Comparison of ENCODE assay signal across 8 cellular contexts in the genomic region with DNA sequence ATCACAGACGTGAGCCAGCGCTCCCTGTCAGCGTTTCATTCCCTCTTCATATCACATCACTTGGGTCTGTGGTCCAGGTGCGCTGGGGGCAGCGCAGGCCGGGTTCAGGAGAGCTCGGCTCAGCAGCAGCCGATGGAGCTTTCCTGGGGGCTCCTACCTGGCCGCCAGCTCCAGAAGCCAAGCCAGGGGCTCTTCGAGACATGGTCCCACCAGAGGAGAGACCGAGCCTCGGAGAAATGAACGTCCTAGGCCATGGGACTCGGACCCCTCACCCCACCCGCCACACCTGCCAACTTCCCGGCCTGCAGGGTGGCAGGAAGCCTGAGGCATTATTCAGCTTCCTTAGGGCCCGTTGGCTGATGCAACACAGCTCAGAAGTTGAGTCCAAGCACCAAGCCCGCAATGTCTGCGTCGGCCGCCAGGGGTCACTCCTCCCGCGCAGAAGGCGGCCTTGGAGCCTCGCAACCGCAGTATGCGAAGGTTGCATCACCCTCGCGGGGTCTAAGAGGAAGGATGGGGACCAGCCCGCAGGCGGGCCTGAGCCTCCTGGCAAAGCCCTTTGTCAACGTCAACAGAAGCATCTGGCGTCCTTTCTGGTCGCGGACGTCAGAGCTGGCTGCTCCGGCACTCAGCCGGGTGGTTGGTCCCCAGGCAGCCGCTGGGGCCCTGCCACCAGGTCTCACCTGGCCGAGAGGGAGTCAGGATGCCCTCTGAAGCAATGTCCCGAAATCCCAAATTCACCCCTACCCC. TPM values are rescaled to one million over a fixed set of nuclear protein-coding genes. Genes with fewer than 3 reads are reported as not detected.
DNase-seq lines count a peak whose midpoint lies in the region; ATAC-seq and TF ChIP-seq lines count a peak whose summit lies in the region.

No MANE protein-coding gene starts in this region.

- H3K36me3 ChIP-seq in RWPE2 (ENCODE audit: low read depth) (no peaks in the 10 kb centered on the region), stomach smooth muscle (ENCODE audit: control insufficient read depth in 2 of 2, insufficient read depth in 2 of 2, low read length in 2 of 2) (no peaks in the 10 kb centered on the region)

- H3K9me3 ChIP-seq in RWPE2 (ENCODE audit: severe bottlenecking) = no peaks in the 10 kb centered on the region
- H3K9me3 ChIP-seq in stomach smooth muscle (ENCODE audit: control insufficient read depth in 2 of 2, low read length in 2 of 2) = no peaks in the 10 kb centered on the region

- peaks cover 20% of the 10 kb centered on the region for H3K4me1 Mint-ChIP-seq in neural crest cell

- peak; percentile 75 for ATAC-seq in RWPE2 (ENCODE audit: low read depth)

- peaks cover 2% of the 10 kb centered on the region for H3K27me3 Mint-ChIP-seq in neural crest cell (ENCODE audit: low read depth)

- H3K36me3 Mint-ChIP-seq in neural crest cell (ENCODE audit: low read depth) = no peaks in the 10 kb centered on the region

- DNase-seq in EH (ENCODE audit: low read depth) (peak; percentile 96), GOT3 (lab: John Stamatoyannopoulos, UW) (peak; percentile 64), LNCaP clone FGC (ENCODE audit: low read depth) (peak; percentile 76), RWPE2 (ENCODE audit: low spot score) (peak; percentile 89), fibroblast of the conjunctiva (ENCODE audit: low read depth) (peak; percentile 95), neural crest cell (ENCODE audit: low read depth, low spot score) (peak; percentile 95)
- peak; percentile 91 for DNase-seq in activated T-helper 9 cell treated with anti-CD3 and anti-CD28 coated beads, Interleukin-2, amount 50 U/mL, for 16 hours (ENCODE audit: low read depth)

- H3K27ac ChIP-seq in RWPE2 (ENCODE audit: poor library complexity, severe bottlenecking) (peak overlapping the region; percentile 90), stomach smooth muscle (ENCODE audit: low read length) (peak overlapping the region; percentile 37)

- peak overlapping the region in 1 of 2 donors; percentile 55 for H3K9ac ChIP-seq in stomach smooth muscle (ENCODE audit: low read length in 2 of 2)

- H3K4me1 ChIP-seq in RWPE2 (ENCODE audit: insufficient read depth, poor library complexity, severe bottlenecking) (peaks cover 25% of the 10 kb centered on the region), stomach smooth muscle (ENCODE audit: control insufficient read depth, insufficient read depth, low read length) (peaks cover 18% of the 10 kb centered on the region)

- H3K9me3 Mint-ChIP-seq in neural crest cell = no peaks in the 10 kb centered on the region

- peak overlapping the region; percentile 97 for H3K27ac Mint-ChIP-seq in neural crest cell (ENCODE audit: unreplicated experiment)

- peak; percentile 96 for TF ChIP-seq CTCF in LNCaP clone FGC (IDR thresholded peaks at IDR 0.05; ENCODE audit: control insufficient read depth, extremely low read depth, insufficient read depth)
- TF ChIP-seq CTCF in RWPE2 (IDR thresholded peaks at IDR 0.05; ENCODE audit: poor library complexity, severe bottlenecking) = peak; percentile 97
- TF ChIP-seq CTCF in neural crest cell (conservative IDR thresholded peaks at IDR 0.05) = peak; percentile 99

- no peak overlapping the region for H3K4me3 ChIP-seq in LNCaP clone FGC (ENCODE audit: low read depth, low read length)
- no peak overlapping the region for H3K4me3 ChIP-seq in RWPE2 (ENCODE audit: severe bottlenecking)
- H3K4me3 ChIP-seq in stomach smooth muscle (ENCODE audit: low read length in 2 of 2) = no peak overlapping the region

- H3K27me3 ChIP-seq in RWPE2 (ENCODE audit: insufficient read depth, poor library complexity, severe bottlenecking) = no peaks in the 10 kb centered on the region
- no peaks in the 10 kb centered on the region for H3K27me3 ChIP-seq in stomach smooth muscle (ENCODE audit: control insufficient read depth in 1 of 2, insufficient read depth in 2 of 2, low read length in 2 of 2)

- no peak overlapping the region for H3K4me3 Mint-ChIP-seq in neural crest cell

RNA-seq across cellular contexts. Expression of gene KLHDC4, which starts 13.2 kb away (rescaled TPM):
- 55.4 and 57.0 TPM in 2 replicates for total RNA-seq in neural crest cell
